In genomic region chr3:168088106-168088722, GRCh38 we compare ENCODE assay signal across 8 cellular contexts.
A peak's percentile ranks its signal among the peaks of the same experiment; 100 is the strongest.
DNase-seq lines count a peak whose midpoint lies in the region; ATAC-seq and TF ChIP-seq lines count a peak whose summit lies in the region.

No MANE protein-coding gene starts in this region.

- DNase-seq in AG09309 (ENCODE audit: low read depth) (no peak), iPS-NIHi11 (ENCODE audit: low spot score) (peak; percentile 17), hepatic stellate cell (ENCODE audit: low spot score) (no peak), HuH-7.5 (ENCODE audit: low spot score) (no peak), nucleus accumbens (lab: John Stamatoyannopoulos, UW) (no peak)

- H3K36me3 ChIP-seq in OCI-LY1 (ENCODE audit: insufficient read depth, low read length) = no peaks in the 10 kb centered on the region

- H3K4me3 ChIP-seq in AG09309 (ENCODE audit: control insufficient read depth, low read depth, low read length) (no peak overlapping the region), OCI-LY1 (ENCODE audit: low read depth, low read length, poor library complexity, severe bottlenecking) (peak overlapping the region; percentile 15)

- no peaks in the 10 kb centered on the region for H3K27me3 ChIP-seq in OCI-LY1 (ENCODE audit: insufficient read depth, low read length)

- peak overlapping the region; percentile 10 for H3K9ac ChIP-seq in OCI-LY1 (ENCODE audit: low read length)

- peaks cover 85% of the 10 kb centered on the region for H3K79me2 ChIP-seq in OCI-LY1 (ENCODE audit: insufficient read depth, low read length)

- H4K20me1 ChIP-seq in OCI-LY1 (ENCODE audit: insufficient read depth, low read length) = no peaks in the 10 kb centered on the region

- no peaks in the 10 kb centered on the region for H3K9me3 ChIP-seq in OCI-LY1 (ENCODE audit: low read length)

- TF ChIP-seq CTCF in AG09309 (IDR thresholded peaks at IDR 0.05; ENCODE audit: control insufficient read depth, insufficient read depth, low read depth, low read length, missing control alignments) (peak; percentile 16), OCI-LY1 (IDR thresholded peaks at IDR 0.05; ENCODE audit: low read length) (peak; percentile 75)

- peaks cover 10% of the 10 kb centered on the region; the same call in 1 of the 2 replicates for H3F3A ChIP-seq in OCI-LY1 (ENCODE audit: insufficient read depth, low read length)

- no peaks in the 10 kb centered on the region for H3K9me2 ChIP-seq in OCI-LY1 (ENCODE audit: low read depth, low read length)

- H3K27ac ChIP-seq in OCI-LY1 (ENCODE audit: low read depth, low read length, poor library complexity, severe bottlenecking) = peak overlapping the region; percentile 79

- peak; percentile 71 for ATAC-seq in GM18861 (IDR thresholded peaks at IDR 0.05; ENCODE audit: unreplicated experiment)
- ATAC-seq in HG02884 (IDR thresholded peaks at IDR 0.05; ENCODE audit: unreplicated experiment) = peak; percentile 61

- H3K4me2 ChIP-seq in OCI-LY1 (ENCODE audit: low read length) = peak overlapping the region; percentile 54

- H2AFZ ChIP-seq in OCI-LY1 (ENCODE audit: low read length) = no peak overlapping the region

- H3K4me1 ChIP-seq in OCI-LY1 (ENCODE audit: insufficient read depth, low read length, severe bottlenecking) = peaks cover 82% of the 10 kb centered on the region
